ENCODE assay signal across 12 cellular contexts in the genomic region with DNA sequence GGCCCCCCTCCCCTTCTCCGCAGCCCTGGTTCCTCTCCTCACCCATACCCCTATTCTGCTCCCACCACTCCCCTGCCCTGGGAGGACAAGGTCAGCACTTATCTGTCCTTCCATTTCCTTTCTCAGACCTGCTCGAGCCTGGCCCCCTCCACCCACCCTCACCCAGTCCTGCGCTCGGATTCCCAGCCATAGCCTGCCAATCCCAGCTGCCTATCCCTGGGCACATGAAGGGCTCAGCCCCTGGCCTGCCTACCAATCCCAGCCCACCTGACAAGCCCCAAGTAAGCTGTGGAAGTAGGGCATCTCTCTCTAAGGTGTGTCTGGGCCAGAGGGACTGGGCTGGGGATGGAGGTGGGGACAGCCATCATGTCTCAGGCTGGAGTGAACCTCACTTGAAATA. TPM values are rescaled to one million over a fixed set of nuclear protein-coding genes. Genes with fewer than 3 reads are reported as not detected.
DNase-seq lines count a peak whose midpoint lies in the region; ATAC-seq and TF ChIP-seq lines count a peak whose summit lies in the region.
"Had no signal": no experiment of that assay in that cellular context is flagged by ENCODE, and none has a peak within 500 bp of the region (broad histone marks: within the 10 kb centered on the region; RNA-seq: fewer than 3 reads in every experiment).

No MANE protein-coding gene starts in this region.

- peaks cover 40% of the 10 kb centered on the region for H3K4me1 ChIP-seq in PC-3 (ENCODE audit: insufficient read depth, low read length)
- peaks cover 70% of the 10 kb centered on the region for H3K4me1 ChIP-seq in iPS-20b (ENCODE audit: insufficient read depth, low read length)
- no peaks in the 10 kb centered on the region for H3K4me1 ChIP-seq in BE2C
- H3K4me1 ChIP-seq: colonic mucosa had no signal

- peak overlapping the region; percentile 82 for H3K4me2 ChIP-seq in PC-3 (ENCODE audit: low read length)

- H3K27me3 Mint-ChIP-seq in CD14-positive monocyte (ENCODE audit: low read depth in 3 of 3), result peaks cover 51 to 69% (median 54%) of the 10 kb centered on the region in 3 donors

- no peak overlapping the region for H3K4me3 Mint-ChIP-seq in CD14-positive monocyte
- H3K4me3 Mint-ChIP-seq: memory B cell had no signal

- ATAC-seq in PC-3, result peak; percentile 14
- ATAC-seq: gastroesophageal sphincter had no signal

- no peaks in the 10 kb centered on the region for H3K36me3 Mint-ChIP-seq in CD14-positive monocyte
- H3K36me3 Mint-ChIP-seq: memory B cell had no signal

- H3K4me1 Mint-ChIP-seq in CD14-positive monocyte, result no peaks in the 10 kb centered on the region

- DNase-seq in Caki2 (ENCODE audit: low read depth) (peak; percentile 30), PC-3 (peak; percentile 48), BE2C (no peak), CD14-positive monocyte (ENCODE audit: low spot score) (no peak)
- DNase-seq in stimulated activated CD4-positive, alpha-beta T cell treated with anti-CD3 and anti-CD28 coated beads, Interleukin-2, amount 100 ng/mL, for 48 hours, result no peak
- DNase-seq: KG1, NCI-H345 had no signal

- H3K79me2 ChIP-seq in PC-3 (ENCODE audit: low read length), result peaks cover 27% of the 10 kb centered on the region

- in situ Hi-C loops in Caki2 (cut with HindIII; ENCODE audit: low pct_unique_long_range_greater_than_20kb, low sequenced_read_pairs), result no loop called here

- H3K9me2 ChIP-seq in PC-3 (replicated peaks; ENCODE audit: low read length), result no peaks in the 10 kb centered on the region

- H3K4me3 ChIP-seq in PC-3 (ENCODE audit: low read length) (peak overlapping the region; percentile 56), iPS-20b (ENCODE audit: low read length) (peak overlapping the region; percentile 55; the same call in 1 of the 2 replicates), BE2C (ENCODE audit: low read depth, low read length) (no peak overlapping the region)
- H3K4me3 ChIP-seq: gastroesophageal sphincter had no signal

- no peaks in the 10 kb centered on the region for H4K20me1 ChIP-seq in PC-3 (ENCODE audit: low read length)

- intact Hi-C loops in PC-3 (cut with micrococcal nuclease) (no loop called here), CD14-positive monocyte (cut with micrococcal nuclease) (no loop called here)

- H3K27me3 ChIP-seq in PC-3 (ENCODE audit: low read length) (peaks cover 29% of the 10 kb centered on the region), iPS-20b (ENCODE audit: insufficient read depth, low read length) (peaks cover 8% of the 10 kb centered on the region), BE2C (peaks cover 21% of the 10 kb centered on the region)

- peaks cover 0 to 5% (median 0%) of the 10 kb centered on the region in 7 donors for H3K9me3 Mint-ChIP-seq in CD14-positive monocyte
- H3K9me3 Mint-ChIP-seq: memory B cell had no signal

- POLR2A ChIA-PET in PC-3 (lab: Charles Lee; ENCODE audit: unreplicated experiment), result interaction anchor here (1.2 kb wide), 1 partner anchor 9 kb away, joined by 9 read pairs; no protein-coding TSS in a partner anchor

- H3K36me3 ChIP-seq in PC-3 (ENCODE audit: low read depth, low read length) (no peaks in the 10 kb centered on the region), iPS-20b (ENCODE audit: insufficient read depth, low read depth, low read length) (peaks cover 19% of the 10 kb centered on the region; the same call in 1 of the 2 replicates), BE2C (no peaks in the 10 kb centered on the region)
- H3K36me3 ChIP-seq: colonic mucosa, gastroesophageal sphincter had no signal

- H3K9me3 ChIP-seq in PC-3 (ENCODE audit: low read length) (no peaks in the 10 kb centered on the region), iPS-20b (ENCODE audit: insufficient read depth, low read depth, low read length) (no peaks in the 10 kb centered on the region), BE2C (no peaks in the 10 kb centered on the region)
- H3K9me3 ChIP-seq: colonic mucosa, gastroesophageal sphincter had no signal

- H3F3A ChIP-seq in PC-3 (ENCODE audit: low read length, unreplicated experiment), result no peaks in the 10 kb centered on the region

- H3K27ac Mint-ChIP-seq in CD14-positive monocyte, result no peak overlapping the region
- H3K27ac Mint-ChIP-seq: memory B cell had no signal

- CTCF ChIA-PET in PC-3 (lab: Charles Lee), result interaction anchor here (0.5 to 1.3 kb wide), 3 partner anchors 10 to 38 kb away, joined by 3 to 4 read pairs (median 3); no protein-coding TSS in a partner anchor

- TF ChIP-seq CTCF in PC-3 (conservative IDR thresholded peaks at IDR 0.05; ENCODE audit: low read depth, low read length) (no peak), BE2C (IDR thresholded peaks at IDR 0.05; ENCODE audit: low read depth, low read length) (no peak), CD14-positive monocyte (IDR thresholded peaks at IDR 0.05) (no peak)

- H3K9ac ChIP-seq in PC-3 (ENCODE audit: low read length) (peak overlapping the region; percentile 58), iPS-20b (ENCODE audit: low read depth, low read length) (peak overlapping the region; percentile 47; the same call in 1 of the 2 replicates)

- H3K27ac ChIP-seq in PC-3 (ENCODE audit: low read length), result peak overlapping the region; percentile 93
- peak overlapping the region; percentile 83 for H3K27ac ChIP-seq in iPS-20b (ENCODE audit: low read length)
- H3K27ac ChIP-seq: colonic mucosa, gastroesophageal sphincter had no signal

- peak overlapping the region; percentile 76 for H2AFZ ChIP-seq in PC-3 (ENCODE audit: low read length)

- no TSS peak for BruUV-seq in PC-3 (replicated peaks; lab: Mats Ljungman, UMichigan)

RNA-seq across cellular contexts. Expression of a gene that starts 5.4 kb away (rescaled TPM):
- total RNA-seq in Caki2 (2014; rRNA removed; shearing (Covaris generic); ENCODE audit: low replicate concordance), result 0.07 and 0.78 TPM in 2 replicates
- total RNA-seq in PC-3 (2014; rRNA removed), result 1.5 and 1.6 TPM in 2 replicates
- polyA plus RNA-seq in BE2C (2012; ENCODE audit: insufficient read depth, insufficient read length, low read depth), result not detected
- polyA plus RNA-seq in CD14-positive monocyte, result not detected
- total RNA-seq: gastroesophageal sphincter had no signal

RNA-seq across cellular contexts. Expression of a gene that starts 28.6 kb away (rescaled TPM):
- total RNA-seq in Caki2 (2014; rRNA removed; shearing (Covaris generic); ENCODE audit: low replicate concordance), result 0.27 TPM in 1 of 2 replicates, not detected in the other
- total RNA-seq in PC-3 (2014; rRNA removed), result 4.0 TPM in 1 of 2 replicates, not detected in the other
- polyA plus RNA-seq in BE2C (2012; ENCODE audit: insufficient read depth, insufficient read length, low read depth), result not detected
- not detected for polyA plus RNA-seq in CD14-positive monocyte
- total RNA-seq: gastroesophageal sphincter, ureter had no signal

RNA-seq across cellular contexts. Expression of a gene that starts 54.0 kb away (rescaled TPM):
- total RNA-seq in Caki2 (2014; rRNA removed; shearing (Covaris generic); ENCODE audit: low replicate concordance), result 4.5 and 17.4 TPM in 2 replicates
- total RNA-seq in PC-3 (2014; rRNA removed), result 13.2 and 16.4 TPM in 2 replicates
- polyA plus RNA-seq in BE2C (2012; ENCODE audit: insufficient read depth, insufficient read length, low read depth), result 3.4 TPM
- under 1 TPM; 0.48 to 0.66 TPM for polyA plus RNA-seq in CD14-positive monocyte

Comparison
In these comparisons a context has a peak if more than half of its experiments do, and no peak if none do; other contexts are left out.
1. DNase-seq: peak in Caki2 (single experiment) and PC-3 (single experiment); none in stimulated activated CD4-positive, alpha-beta T cell treated with anti-CD3 and anti-CD28 coated beads, Interleukin-2, amount 100 ng/mL, for 48 hours (0 of 2), BE2C (single experiment) and CD14-positive monocyte (single experiment).